30 cellular contexts compared by ENCODE assay signal in the genomic region with DNA sequence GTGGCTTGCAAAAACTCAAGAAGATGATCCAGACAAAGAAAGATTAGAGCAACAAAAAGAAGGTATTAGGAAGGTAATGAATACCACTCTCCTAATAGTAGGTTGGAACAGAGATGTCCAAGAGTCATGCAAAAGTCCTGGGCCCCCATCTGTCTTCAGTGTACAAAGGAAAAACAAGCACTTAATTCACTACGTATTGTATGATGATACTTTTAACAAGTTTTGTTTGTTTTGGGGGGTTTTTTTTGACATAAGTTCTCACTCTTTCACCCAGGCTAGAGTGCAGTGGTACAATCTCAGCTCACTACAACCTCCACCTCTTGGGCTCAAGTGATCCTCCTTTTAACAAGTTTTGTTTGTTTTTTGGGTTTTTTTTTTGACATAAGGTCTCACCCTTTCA.
DNase-seq lines count a peak whose midpoint lies in the region; ATAC-seq, FAIRE-seq and TF ChIP-seq lines count a peak whose summit lies in the region.
"Had no signal": no experiment of that assay in that cellular context is flagged by ENCODE, and none has a peak within 500 bp of the region (broad histone marks: within the 10 kb centered on the region; RNA-seq: fewer than 3 reads in every experiment).

No MANE protein-coding gene starts in this region.

- H3K9me2 ChIP-seq in OCI-LY7 (ENCODE audit: insufficient read depth, low read length) = no peaks in the 10 kb centered on the region

- H2BK20ac ChIP-seq in H1 (ENCODE audit: low read length) = no peak overlapping the region

- no peaks in the 10 kb centered on the region for H3K79me1 ChIP-seq in H1 (ENCODE audit: low read depth, low read length)

- peak overlapping the region; percentile 40 for H3K27ac Mint-ChIP-seq in activated T-cell treated with anti-CD3 and anti-CD28 coated beads, Interleukin-2, amount 50 U/mL, for 24 hours
- no peak overlapping the region for H3K27ac Mint-ChIP-seq in activated T-cell treated with anti-CD3 and anti-CD28 coated beads, Interleukin-2, amount 50 U/mL, for 72 hours
- H3K27ac Mint-ChIP-seq in activated CD4-positive, alpha-beta T cell treated with anti-CD3 and anti-CD28 coated beads, Interleukin-2, amount 10 ng/mL, durations not matched to agents 24 days and 14 days = no peak overlapping the region

- H2BK120ac ChIP-seq in H1 (replicated peaks; ENCODE audit: low read depth, low read length) = peak overlapping the region; percentile 54

- POLR2A ChIA-PET in H1 (lab: Charles Lee; ENCODE audit: partially characterized antibody) (interaction anchor here (1.0 kb wide), 1 partner anchor 82 kb away, joined by 3 read pairs; no protein-coding TSS in a partner anchor), OCI-LY7 (lab: Charles Lee) (interaction anchor here (0.6 to 1.3 kb wide), 3 partner anchors 10 to 128 kb away, joined by 3 to 4 read pairs (median 3); no protein-coding TSS in a partner anchor)

- H2BK5ac ChIP-seq in H1 (ENCODE audit: low read depth, low read length) = no peak overlapping the region

- no peaks in the 10 kb centered on the region for H3K27me3 Mint-ChIP-seq in activated T-cell treated with anti-CD3 and anti-CD28 coated beads, Interleukin-2, amount 50 U/mL, for 24 hours
- H3K27me3 Mint-ChIP-seq in activated T-cell treated with anti-CD3 and anti-CD28 coated beads, Interleukin-2, amount 50 U/mL, for 72 hours (ENCODE audit: low read depth) = no peaks in the 10 kb centered on the region
- H3K27me3 Mint-ChIP-seq in activated CD4-positive, alpha-beta T cell treated with anti-CD3 and anti-CD28 coated beads, Interleukin-2, amount 10 ng/mL, durations not matched to agents 24 days and 14 days = no peaks in the 10 kb centered on the region

- no peak overlapping the region for H4K8ac ChIP-seq in H1 (ENCODE audit: extremely low read depth, insufficient read depth, low read length)

- H3K9me3 Mint-ChIP-seq in activated T-cell treated with anti-CD3 and anti-CD28 coated beads, Interleukin-2, amount 50 U/mL, for 24 hours = no peaks in the 10 kb centered on the region
- no peaks in the 10 kb centered on the region for H3K9me3 Mint-ChIP-seq in activated T-cell treated with anti-CD3 and anti-CD28 coated beads, Interleukin-2, amount 50 U/mL, for 72 hours
- H3K9me3 Mint-ChIP-seq in activated CD4-positive, alpha-beta T cell treated with anti-CD3 and anti-CD28 coated beads, Interleukin-2, amount 10 ng/mL, durations not matched to agents 24 days and 14 days = peaks cover 6% of the 10 kb centered on the region

- FAIRE-seq in H1 (lab: Jason Lieb, UNC) = no peak
- FAIRE-seq: GM12892, GM19239, HepG2 had no signal

- no peak for ATAC-seq in activated T-cell treated with anti-CD3 and anti-CD28 coated beads, Interleukin-2, amount 50 U/mL, for 72 hours (replicated peaks in 1 of 2)
- ATAC-seq: HepG2 had no signal

- no peak overlapping the region for H4K91ac ChIP-seq in H1 (replicated peaks; ENCODE audit: insufficient read length, low read length)

- H3K4me1 Mint-ChIP-seq in activated T-cell treated with anti-CD3 and anti-CD28 coated beads, Interleukin-2, amount 50 U/mL, for 24 hours (ENCODE audit: low read depth) = peaks cover 22% of the 10 kb centered on the region
- H3K4me1 Mint-ChIP-seq in activated T-cell treated with anti-CD3 and anti-CD28 coated beads, Interleukin-2, amount 50 U/mL, for 72 hours (ENCODE audit: low read depth) = peaks cover 20% of the 10 kb centered on the region
- H3K4me1 Mint-ChIP-seq in activated CD4-positive, alpha-beta T cell treated with anti-CD3 and anti-CD28 coated beads, Interleukin-2, amount 10 ng/mL, durations not matched to agents 24 days and 14 days = peaks cover 18% of the 10 kb centered on the region

- BruUV-seq in OCI-LY7 (replicated peaks; lab: Mats Ljungman, UMichigan) = no TSS peak

- H3K56ac ChIP-seq in H1 (replicated peaks; ENCODE audit: insufficient read length, low read depth, low read length) = no peak overlapping the region

- intact Hi-C loops in activated CD4-positive, alpha-beta T cell treated with anti-CD3 and anti-CD28 coated beads, Interleukin-2, amount 10 ng/mL, durations not matched to agents 24 days and 14 days (cut with micrococcal nuclease) = loop anchor here (5.0 kb wide), 2 partner anchors 101 to 181 kb away; partner anchors contain the start of genes CLHC1 and RPS27A
- intact Hi-C loops in OCI-LY7 (cut with micrococcal nuclease; ENCODE audit: unreplicated experiment) = no loop called here

- H3K4me3 ChIP-seq in OCI-LY3 (ENCODE audit: low read length) (no peak overlapping the region), H1 (ENCODE audit: extremely low read depth in 1 of 4, insufficient read depth in 2 of 4, low read depth in 3 of 4, low read length in 4 of 4) (no peak overlapping the region), OCI-LY7 (ENCODE audit: low read depth, low read length, poor library complexity, severe bottlenecking) (no peak overlapping the region)
- H3K4me3 ChIP-seq: MG63, Peyer's patch, SK-N-MC had no signal

- 90% methylated on average over 1 of the region's 1 CpG; no CpG with 5 or more reads in 1 of the 2 experiments for WGBS in H1 (ENCODE audit: extremely low coverage in 1 of 2, insufficient coverage in 1 of 2, insufficient read length in 1 of 2, insufficient replicate concordance in 2 of 2, low coverage in 1 of 2, low lambda C conversion rate in 2 of 2, missing lambda C conversion rate in 1 of 2), 2 experiments

- TF ChIP-seq CTCF in OCI-LY3 (IDR thresholded peaks at IDR 0.05; ENCODE audit: low read depth, low read length) (no peak), H1 (IDR thresholded peaks at IDR 0.05; ENCODE audit: control extremely low read depth in 1 of 3, insufficient read depth in 1 of 3, low read depth in 1 of 3, low read length in 3 of 3) (no peak), OCI-LY7 (conservative IDR thresholded peaks at IDR 0.05; ENCODE audit: low read length) (no peak)

- no peak for DNase-seq in activated T-cell treated with anti-CD3 and anti-CD28 coated beads, Interleukin-2, amount 50 U/mL, for 24 hours
- DNase-seq in activated T-cell treated with anti-CD3 and anti-CD28 coated beads, Interleukin-2, amount 50 U/mL, for 72 hours = no peak
- DNase-seq in H1 (ENCODE audit: low read depth in 1 of 2, low spot score in 2 of 2) = no peak
- DNase-seq in activated CD4-positive, alpha-beta T cell treated with anti-CD3 and anti-CD28 coated beads, Interleukin-2, amount 10 ng/mL, durations not matched to agents 24 days and 14 days = no peak
- DNase-seq in stimulated activated CD8-positive, alpha-beta memory T cell treated with anti-CD3 and anti-CD28 coated beads, Interleukin-4, amount 100 ng/mL, for 48 hours = no peak
- no peak for DNase-seq in EL
- DNase-seq in OCI-LY7 (ENCODE audit: low spot score) = no peak
- DNase-seq: 8988T, ACHN, BE2C, COR-L47, DMS53, GDM1, KBM-7, MG63, NCI-H1105 treated with DMSO at 0.1 percent for 48 hours, NCI-H146, NCI-H2029, NCI-H226, NCI-H510A, NCI-H69, OCI-M1, Peyer's patch, SIG-M5 had no signal

- H3K4me1 ChIP-seq in OCI-LY3 (ENCODE audit: low read length) (peaks cover 25% of the 10 kb centered on the region), H1 (replicated peaks in 1 of 4; ENCODE audit: control insufficient read depth in 3 of 4, insufficient read depth in 4 of 4, low read length in 3 of 4) (peaks cover 10 to 14% (median 11%) of the 10 kb centered on the region in 4 experiments; a peak in 6 of 7 replicates), OCI-LY7 (ENCODE audit: insufficient read depth, low read length, poor library complexity, severe bottlenecking) (peaks cover 13% of the 10 kb centered on the region)
- H3K4me1 ChIP-seq: BE2C had no signal

- H3K27ac ChIP-seq in OCI-LY3 (ENCODE audit: low read length) = no peak overlapping the region
- no peak overlapping the region for H3K27ac ChIP-seq in H1 (ENCODE audit: low read depth, low read length)
- no peak overlapping the region for H3K27ac ChIP-seq in OCI-LY7 (ENCODE audit: low read depth, low read length, poor library complexity, severe bottlenecking)
- H3K27ac ChIP-seq: Peyer's patch, SK-N-MC had no signal

- H2AFZ ChIP-seq in OCI-LY3 (ENCODE audit: low read depth, low read length) (no peak overlapping the region; the same call in 1 of the 2 replicates), H1 (ENCODE audit: low read length) (no peak overlapping the region), OCI-LY7 (ENCODE audit: low read length) (no peak overlapping the region)

- H3K14ac ChIP-seq in H1 (ENCODE audit: insufficient read length) = no peak overlapping the region

- no peak overlapping the region for H3K18ac ChIP-seq in H1 (ENCODE audit: extremely low read depth, low read length)

- no peaks in the 10 kb centered on the region for H3K36me3 Mint-ChIP-seq in activated T-cell treated with anti-CD3 and anti-CD28 coated beads, Interleukin-2, amount 50 U/mL, for 24 hours (ENCODE audit: low read depth)
- H3K36me3 Mint-ChIP-seq in activated T-cell treated with anti-CD3 and anti-CD28 coated beads, Interleukin-2, amount 50 U/mL, for 72 hours (ENCODE audit: insufficient read depth in 2 of 2) = no peaks in the 10 kb centered on the region
- no peaks in the 10 kb centered on the region for H3K36me3 Mint-ChIP-seq in activated CD4-positive, alpha-beta T cell treated with anti-CD3 and anti-CD28 coated beads, Interleukin-2, amount 10 ng/mL, durations not matched to agents 24 days and 14 days (ENCODE audit: low read depth)
- H3K36me3 Mint-ChIP-seq: CD14-positive monocyte had no signal

- H3K4me3 Mint-ChIP-seq in activated T-cell treated with anti-CD3 and anti-CD28 coated beads, Interleukin-2, amount 50 U/mL, for 24 hours = no peak overlapping the region
- no peak overlapping the region for H3K4me3 Mint-ChIP-seq in activated T-cell treated with anti-CD3 and anti-CD28 coated beads, Interleukin-2, amount 50 U/mL, for 72 hours
- no peak overlapping the region for H3K4me3 Mint-ChIP-seq in activated CD4-positive, alpha-beta T cell treated with anti-CD3 and anti-CD28 coated beads, Interleukin-2, amount 10 ng/mL, durations not matched to agents 24 days and 14 days
- H3K4me3 Mint-ChIP-seq: CD14-positive monocyte had no signal

- H3K23me2 ChIP-seq in H1 (ENCODE audit: low read depth, low read length) = no peaks in the 10 kb centered on the region

- no peak overlapping the region for H2BK15ac ChIP-seq in H1 (ENCODE audit: low read length)

- CTCF ChIA-PET in H1 (lab: Charles Lee; ENCODE audit: partially characterized antibody) (interaction anchor here (0.6 to 1.4 kb wide), 3 partner anchors 12 to 83 kb away, joined by 3 to 4 read pairs (median 4); no protein-coding TSS in a partner anchor), OCI-LY7 (lab: Charles Lee; ENCODE audit: unreplicated experiment) (no interaction called here)

- no peaks in the 10 kb centered on the region for H3K27me3 ChIP-seq in OCI-LY3 (ENCODE audit: low read depth, low read length)
- no peaks in the 10 kb centered on the region for H3K27me3 ChIP-seq in H1 (replicated peaks in 1 of 4; ENCODE audit: control insufficient read depth in 3 of 4, extremely low read depth in 1 of 4, insufficient read depth in 3 of 4, low read length in 3 of 4)
- H3K27me3 ChIP-seq: BE2C, MG63, Peyer's patch had no signal

- no peak overlapping the region for H4K5ac ChIP-seq in H1 (ENCODE audit: insufficient read length, low read depth, low read length)

- no peak overlapping the region for H3K23ac ChIP-seq in H1 (ENCODE audit: insufficient read length)

- no peak overlapping the region for H2AK5ac ChIP-seq in H1 (ENCODE audit: low read depth, low read length)

- H3K36me3 ChIP-seq in OCI-LY3 (replicated peaks; ENCODE audit: low read depth, low read length) = no peaks in the 10 kb centered on the region
- no peaks in the 10 kb centered on the region for H3K36me3 ChIP-seq in H1 (ENCODE audit: control insufficient read depth in 2 of 4, insufficient read depth in 4 of 4, low read length in 3 of 4)
- no peaks in the 10 kb centered on the region for H3K36me3 ChIP-seq in OCI-LY7 (ENCODE audit: insufficient read depth, low read length)
- H3K36me3 ChIP-seq: BE2C, MG63, Peyer's patch had no signal

- no peak for TF ChIP-seq EP300 in H1 (IDR thresholded peaks at IDR 0.05; ENCODE audit: borderline replicate concordance in 1 of 2, low read depth in 2 of 2, low read length in 2 of 2)

- no peak for TF ChIP-seq POLR2A in H1 (IDR thresholded peaks at IDR 0.05; ENCODE audit: control extremely low read depth in 1 of 2, low read depth in 2 of 2, low read length in 2 of 2)

- no peaks in the 10 kb centered on the region for H3K79me2 ChIP-seq in OCI-LY3 (ENCODE audit: low read length)
- no peaks in the 10 kb centered on the region for H3K79me2 ChIP-seq in H1 (ENCODE audit: control insufficient read depth in 1 of 2, insufficient read depth in 2 of 2, low read length in 2 of 2)
- no peaks in the 10 kb centered on the region for H3K79me2 ChIP-seq in OCI-LY7 (ENCODE audit: insufficient read depth, low read depth, low read length)

- H3K9me3 ChIP-seq in OCI-LY3 (ENCODE audit: insufficient read depth, low read length) = no peaks in the 10 kb centered on the region
- no peaks in the 10 kb centered on the region for H3K9me3 ChIP-seq in H1 (ENCODE audit: insufficient read depth in 2 of 2, low read depth in 1 of 2, low read length in 1 of 2)
- H3K9me3 ChIP-seq in OCI-LY7 (ENCODE audit: low read length) = no peaks in the 10 kb centered on the region
- H3K9me3 ChIP-seq: BE2C, MG63, Peyer's patch had no signal

- no peak overlapping the region for H3K4ac ChIP-seq in H1 (replicated peaks; ENCODE audit: insufficient read length, low read depth, low read length)

- H2BK12ac ChIP-seq in H1 (ENCODE audit: low read depth, low read length) = no peak overlapping the region

- H3K9ac ChIP-seq in OCI-LY3 (ENCODE audit: low read length) (no peak overlapping the region), H1 (replicated peaks in 1 of 4; ENCODE audit: extremely low read depth in 1 of 4, low read depth in 3 of 4, low read length in 3 of 4) (no peak overlapping the region)

- H3K4me2 ChIP-seq in OCI-LY3 (ENCODE audit: low read length) (0 out of 2 replicates have a peak overlapping the region, but pooled peaks have one; percentile 22), H1 (ENCODE audit: insufficient read depth in 1 of 2, low read depth in 2 of 2, low read length in 2 of 2) (no peak overlapping the region), OCI-LY7 (ENCODE audit: low read length) (no peak overlapping the region)

- no peak for TF ChIP-seq RAD21 in H1 (IDR thresholded peaks at IDR 0.05 in 1 of 2, conservative IDR thresholded peaks at IDR 0.05 in 1 of 2; ENCODE audit: low read depth in 2 of 2, low read length in 2 of 2)

- H4K20me1 ChIP-seq in OCI-LY3 (ENCODE audit: insufficient read depth, low read length) = no peaks in the 10 kb centered on the region
- H4K20me1 ChIP-seq in H1 (replicated peaks in 1 of 2; ENCODE audit: control insufficient read depth in 1 of 2, insufficient read depth in 2 of 2, low read length in 2 of 2) = no peaks in the 10 kb centered on the region
- H4K20me1 ChIP-seq in OCI-LY7 (ENCODE audit: insufficient read depth, low read length) = no peaks in the 10 kb centered on the region
